In the genomic region with DNA sequence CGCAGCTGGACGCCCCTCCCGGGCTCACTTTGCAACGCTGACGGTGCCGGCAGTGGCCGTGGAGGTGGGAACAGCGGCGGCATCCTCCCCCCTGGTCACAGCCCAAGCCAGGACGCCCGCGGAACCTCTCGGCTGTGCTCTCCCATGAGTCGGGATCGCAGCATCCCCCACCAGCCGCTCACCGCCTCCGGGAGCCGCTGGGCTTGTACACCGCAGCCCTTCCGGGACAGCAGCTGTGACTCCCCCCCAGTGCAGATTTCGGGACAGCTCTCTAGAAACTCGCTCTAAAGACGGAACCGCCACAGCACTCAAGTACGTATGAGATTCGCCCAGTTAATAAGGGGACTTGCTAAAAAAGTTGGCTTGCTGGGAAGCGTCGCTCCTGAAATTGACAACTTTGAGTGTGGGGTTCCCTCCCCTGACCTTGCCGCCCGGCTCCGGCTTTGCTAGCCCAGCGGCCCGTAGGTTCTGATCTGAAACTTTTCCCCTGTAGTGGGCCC, we compare ENCODE assay signal across 2 cellular contexts.
TF ChIP-seq lines count a peak whose summit lies in the region.

No MANE protein-coding gene starts in this region.

TF ChIP-seq in GM12878, 131 proteins besides CTCF, POLR2A, EP300 and RAD21:
- TF ChIP-seq IRF4 (IDR thresholded peaks at IDR 0.05; ENCODE audit: low read depth, low read length) = no peak
- TF ChIP-seq, protein P1, sequence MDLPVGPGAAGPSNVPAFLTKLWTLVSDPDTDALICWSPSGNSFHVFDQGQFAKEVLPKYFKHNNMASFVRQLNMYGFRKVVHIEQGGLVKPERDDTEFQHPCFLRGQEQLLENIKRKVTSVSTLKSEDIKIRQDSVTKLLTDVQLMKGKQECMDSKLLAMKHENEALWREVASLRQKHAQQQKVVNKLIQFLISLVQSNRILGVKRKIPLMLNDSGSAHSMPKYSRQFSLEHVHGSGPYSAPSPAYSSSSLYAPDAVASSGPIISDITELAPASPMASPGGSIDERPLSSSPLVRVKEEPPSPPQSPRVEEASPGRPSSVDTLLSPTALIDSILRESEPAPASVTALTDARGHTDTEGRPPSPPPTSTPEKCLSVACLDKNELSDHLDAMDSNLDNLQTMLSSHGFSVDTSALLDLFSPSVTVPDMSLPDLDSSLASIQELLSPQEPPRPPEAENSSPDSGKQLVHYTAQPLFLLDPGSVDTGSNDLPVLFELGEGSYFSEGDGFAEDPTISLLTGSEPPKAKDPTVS (IDR thresholded peaks at IDR 0.05; ENCODE audit: low read depth, low read length) = no peak
- TF ChIP-seq YBX1 (IDR thresholded peaks at IDR 0.05) = no peak
- TF ChIP-seq POLR2AphosphoS2 (IDR thresholded peaks at IDR 0.05; ENCODE audit: low read depth, low read length) = no peak
- no peak for TF ChIP-seq SIX5 (IDR thresholded peaks at IDR 0.05; ENCODE audit: low read depth, low read length, severe bottlenecking)
- TF ChIP-seq TCF7 (IDR thresholded peaks at IDR 0.05; ENCODE audit: borderline replicate concordance) = no peak
- peak in 1 of 2 experiments; percentile 38; a peak in 1 of 4 replicates for TF ChIP-seq IKZF2 (IDR thresholded peaks at IDR 0.05)
- TF ChIP-seq, protein P2, sequence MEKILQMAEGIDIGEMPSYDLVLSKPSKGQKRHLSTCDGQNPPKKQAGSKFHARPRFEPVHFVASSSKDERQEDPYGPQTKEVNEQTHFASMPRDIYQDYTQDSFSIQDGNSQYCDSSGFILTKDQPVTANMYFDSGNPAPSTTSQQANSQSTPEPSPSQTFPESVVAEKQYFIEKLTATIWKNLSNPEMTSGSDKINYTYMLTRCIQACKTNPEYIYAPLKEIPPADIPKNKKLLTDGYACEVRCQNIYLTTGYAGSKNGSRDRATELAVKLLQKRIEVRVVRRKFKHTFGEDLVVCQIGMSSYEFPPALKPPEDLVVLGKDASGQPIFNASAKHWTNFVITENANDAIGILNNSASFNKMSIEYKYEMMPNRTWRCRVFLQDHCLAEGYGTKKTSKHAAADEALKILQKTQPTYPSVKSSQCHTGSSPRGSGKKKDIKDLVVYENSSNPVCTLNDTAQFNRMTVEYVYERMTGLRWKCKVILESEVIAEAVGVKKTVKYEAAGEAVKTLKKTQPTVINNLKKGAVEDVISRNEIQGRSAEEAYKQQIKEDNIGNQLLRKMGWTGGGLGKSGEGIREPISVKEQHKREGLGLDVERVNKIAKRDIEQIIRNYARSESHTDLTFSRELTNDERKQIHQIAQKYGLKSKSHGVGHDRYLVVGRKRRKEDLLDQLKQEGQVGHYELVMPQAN (conservative IDR thresholded peaks at IDR 0.05) = 0 out of 2 replicates have a peak, but pooled peaks have one; percentile 36
- 0 out of 2 replicates have a peak, but pooled peaks have one; percentile 4 for TF ChIP-seq TCF3 (IDR thresholded peaks at IDR 0.05; ENCODE audit: borderline replicate concordance, insufficient read depth, low read depth, low read length)
- TF ChIP-seq HDGF (IDR thresholded peaks at IDR 0.05) = 0 out of 2 replicates have a peak, but pooled peaks have one; percentile 14
- no peak for TF ChIP-seq FOXM1 (IDR thresholded peaks at IDR 0.05; ENCODE audit: low read depth, low read length)
- no peak for TF ChIP-seq CHD4 (IDR thresholded peaks at IDR 0.05)

TF ChIP-seq in HepG2, 621 proteins besides CTCF, POLR2A, EP300 and RAD21 (continues in another document):
- peak; percentile 44; the same call in 1 of the 2 replicates for TF ChIP-seq GZF1 (CRISPR knock-in tag; IDR thresholded peaks at IDR 0.05)
- TF ChIP-seq ZNF850 (CRISPR knock-in tag; conservative IDR thresholded peaks at IDR 0.05) = no peak
- TF ChIP-seq ZNF572 (CRISPR knock-in tag; IDR thresholded peaks at IDR 0.05) = no peak
- no peak for TF ChIP-seq KLF11 (CRISPR knock-in tag; IDR thresholded peaks at IDR 0.05)
- TF ChIP-seq CENPX (CRISPR knock-in tag; IDR thresholded peaks at IDR 0.05) = no peak
- no peak for TF ChIP-seq ZNF460 (CRISPR knock-in tag; IDR thresholded peaks at IDR 0.05; ENCODE audit: borderline replicate concordance)
- no peak for TF ChIP-seq ZNF891 (CRISPR knock-in tag; IDR thresholded peaks at IDR 0.05)
- TF ChIP-seq HMG20B (CRISPR knock-in tag; conservative IDR thresholded peaks at IDR 0.05) = no peak
- no peak for TF ChIP-seq ZNF569 (CRISPR knock-in tag; IDR thresholded peaks at IDR 0.05; ENCODE audit: borderline replicate concordance)
- no peak for TF ChIP-seq ZNF510 (CRISPR knock-in tag; IDR thresholded peaks at IDR 0.05; ENCODE audit: low read depth)
- no peak for TF ChIP-seq HES4 (CRISPR knock-in tag; IDR thresholded peaks at IDR 0.05; ENCODE audit: borderline replicate concordance)
- TF ChIP-seq, protein P3, sequence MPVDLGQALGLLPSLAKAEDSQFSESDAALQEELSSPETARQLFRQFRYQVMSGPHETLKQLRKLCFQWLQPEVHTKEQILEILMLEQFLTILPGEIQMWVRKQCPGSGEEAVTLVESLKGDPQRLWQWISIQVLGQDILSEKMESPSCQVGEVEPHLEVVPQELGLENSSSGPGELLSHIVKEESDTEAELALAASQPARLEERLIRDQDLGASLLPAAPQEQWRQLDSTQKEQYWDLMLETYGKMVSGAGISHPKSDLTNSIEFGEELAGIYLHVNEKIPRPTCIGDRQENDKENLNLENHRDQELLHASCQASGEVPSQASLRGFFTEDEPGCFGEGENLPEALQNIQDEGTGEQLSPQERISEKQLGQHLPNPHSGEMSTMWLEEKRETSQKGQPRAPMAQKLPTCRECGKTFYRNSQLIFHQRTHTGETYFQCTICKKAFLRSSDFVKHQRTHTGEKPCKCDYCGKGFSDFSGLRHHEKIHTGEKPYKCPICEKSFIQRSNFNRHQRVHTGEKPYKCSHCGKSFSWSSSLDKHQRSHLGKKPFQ (CRISPR knock-in tag; IDR thresholded peaks at IDR 0.05; ENCODE audit: insufficient replicate concordance) = peak; percentile 62
- TF ChIP-seq, protein P4, sequence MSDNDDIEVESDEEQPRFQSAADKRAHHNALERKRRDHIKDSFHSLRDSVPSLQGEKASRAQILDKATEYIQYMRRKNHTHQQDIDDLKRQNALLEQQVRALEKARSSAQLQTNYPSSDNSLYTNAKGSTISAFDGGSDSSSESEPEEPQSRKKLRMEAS (IDR thresholded peaks at IDR 0.05) = peak; percentile 6; the same call in 1 of the 2 replicates
- no peak for TF ChIP-seq SSRP1 (CRISPR knock-in tag; IDR thresholded peaks at IDR 0.05)
- TF ChIP-seq, protein P5, sequence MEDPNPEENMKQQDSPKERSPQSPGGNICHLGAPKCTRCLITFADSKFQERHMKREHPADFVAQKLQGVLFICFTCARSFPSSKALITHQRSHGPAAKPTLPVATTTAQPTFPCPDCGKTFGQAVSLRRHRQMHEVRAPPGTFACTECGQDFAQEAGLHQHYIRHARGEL (CRISPR knock-in tag; IDR thresholded peaks at IDR 0.05) = no peak
- TF ChIP-seq, protein P6, sequence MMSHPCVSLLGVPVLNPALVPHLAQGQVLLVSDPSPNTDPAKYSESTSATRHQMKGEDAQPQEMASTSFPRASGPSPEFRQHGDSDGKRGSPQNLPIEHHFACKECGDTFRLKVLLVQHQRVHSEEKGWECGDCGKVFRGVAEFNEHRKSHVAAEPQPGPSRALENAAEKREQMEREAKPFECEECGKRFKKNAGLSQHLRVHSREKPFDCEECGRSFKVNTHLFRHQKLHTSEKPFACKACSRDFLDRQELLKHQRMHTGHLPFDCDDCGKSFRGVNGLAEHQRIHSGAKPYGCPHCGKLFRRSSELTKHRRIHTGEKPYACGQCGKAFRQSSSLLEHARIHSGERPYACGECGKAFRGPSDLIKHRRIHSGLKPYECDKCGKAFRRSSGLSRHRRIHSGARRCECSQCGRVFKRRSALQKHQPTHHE (CRISPR knock-in tag; IDR thresholded peaks at IDR 0.05; ENCODE audit: borderline replicate concordance) = no peak
- TF ChIP-seq SOX6 (IDR thresholded peaks at IDR 0.05) = no peak
- no peak for TF ChIP-seq SOX6 (CRISPR knock-in tag; IDR thresholded peaks at IDR 0.05)
- TF ChIP-seq, protein P7, sequence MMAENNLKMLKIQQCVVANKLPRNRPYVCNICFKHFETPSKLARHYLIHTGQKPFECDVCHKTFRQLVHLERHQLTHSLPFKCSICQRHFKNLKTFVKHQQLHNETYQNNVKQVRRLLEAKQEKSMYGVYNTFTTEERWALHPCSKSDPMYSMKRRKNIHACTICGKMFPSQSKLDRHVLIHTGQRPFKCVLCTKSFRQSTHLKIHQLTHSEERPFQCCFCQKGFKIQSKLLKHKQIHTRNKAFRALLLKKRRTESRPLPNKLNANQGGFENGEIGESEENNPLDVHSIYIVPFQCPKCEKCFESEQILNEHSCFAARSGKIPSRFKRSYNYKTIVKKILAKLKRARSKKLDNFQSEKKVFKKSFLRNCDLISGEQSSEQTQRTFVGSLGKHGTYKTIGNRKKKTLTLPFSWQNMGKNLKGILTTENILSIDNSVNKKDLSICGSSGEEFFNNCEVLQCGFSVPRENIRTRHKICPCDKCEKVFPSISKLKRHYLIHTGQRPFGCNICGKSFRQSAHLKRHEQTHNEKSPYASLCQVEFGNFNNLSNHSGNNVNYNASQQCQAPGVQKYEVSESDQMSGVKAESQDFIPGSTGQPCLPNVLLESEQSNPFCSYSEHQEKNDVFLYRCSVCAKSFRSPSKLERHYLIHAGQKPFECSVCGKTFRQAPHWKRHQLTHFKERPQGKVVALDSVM (CRISPR knock-in tag; IDR thresholded peaks at IDR 0.05) = no peak
- TF ChIP-seq ZMYM3 (CRISPR knock-in tag; IDR thresholded peaks at IDR 0.05) = no peak
- TF ChIP-seq, protein P8, sequence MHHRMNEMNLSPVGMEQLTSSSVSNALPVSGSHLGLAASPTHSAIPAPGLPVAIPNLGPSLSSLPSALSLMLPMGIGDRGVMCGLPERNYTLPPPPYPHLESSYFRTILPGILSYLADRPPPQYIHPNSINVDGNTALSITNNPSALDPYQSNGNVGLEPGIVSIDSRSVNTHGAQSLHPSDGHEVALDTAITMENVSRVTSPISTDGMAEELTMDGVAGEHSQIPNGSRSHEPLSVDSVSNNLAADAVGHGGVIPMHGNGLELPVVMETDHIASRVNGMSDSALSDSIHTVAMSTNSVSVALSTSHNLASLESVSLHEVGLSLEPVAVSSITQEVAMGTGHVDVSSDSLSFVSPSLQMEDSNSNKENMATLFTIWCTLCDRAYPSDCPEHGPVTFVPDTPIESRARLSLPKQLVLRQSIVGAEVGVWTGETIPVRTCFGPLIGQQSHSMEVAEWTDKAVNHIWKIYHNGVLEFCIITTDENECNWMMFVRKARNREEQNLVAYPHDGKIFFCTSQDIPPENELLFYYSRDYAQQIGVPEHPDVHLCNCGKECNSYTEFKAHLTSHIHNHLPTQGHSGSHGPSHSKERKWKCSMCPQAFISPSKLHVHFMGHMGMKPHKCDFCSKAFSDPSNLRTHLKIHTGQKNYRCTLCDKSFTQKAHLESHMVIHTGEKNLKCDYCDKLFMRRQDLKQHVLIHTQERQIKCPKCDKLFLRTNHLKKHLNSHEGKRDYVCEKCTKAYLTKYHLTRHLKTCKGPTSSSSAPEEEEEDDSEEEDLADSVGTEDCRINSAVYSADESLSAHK (CRISPR knock-in tag; IDR thresholded peaks at IDR 0.05; ENCODE audit: borderline replicate concordance) = no peak
- TF ChIP-seq ZNF180 (CRISPR knock-in tag; IDR thresholded peaks at IDR 0.05; ENCODE audit: borderline replicate concordance, low read depth) = no peak
- TF ChIP-seq, protein P9, sequence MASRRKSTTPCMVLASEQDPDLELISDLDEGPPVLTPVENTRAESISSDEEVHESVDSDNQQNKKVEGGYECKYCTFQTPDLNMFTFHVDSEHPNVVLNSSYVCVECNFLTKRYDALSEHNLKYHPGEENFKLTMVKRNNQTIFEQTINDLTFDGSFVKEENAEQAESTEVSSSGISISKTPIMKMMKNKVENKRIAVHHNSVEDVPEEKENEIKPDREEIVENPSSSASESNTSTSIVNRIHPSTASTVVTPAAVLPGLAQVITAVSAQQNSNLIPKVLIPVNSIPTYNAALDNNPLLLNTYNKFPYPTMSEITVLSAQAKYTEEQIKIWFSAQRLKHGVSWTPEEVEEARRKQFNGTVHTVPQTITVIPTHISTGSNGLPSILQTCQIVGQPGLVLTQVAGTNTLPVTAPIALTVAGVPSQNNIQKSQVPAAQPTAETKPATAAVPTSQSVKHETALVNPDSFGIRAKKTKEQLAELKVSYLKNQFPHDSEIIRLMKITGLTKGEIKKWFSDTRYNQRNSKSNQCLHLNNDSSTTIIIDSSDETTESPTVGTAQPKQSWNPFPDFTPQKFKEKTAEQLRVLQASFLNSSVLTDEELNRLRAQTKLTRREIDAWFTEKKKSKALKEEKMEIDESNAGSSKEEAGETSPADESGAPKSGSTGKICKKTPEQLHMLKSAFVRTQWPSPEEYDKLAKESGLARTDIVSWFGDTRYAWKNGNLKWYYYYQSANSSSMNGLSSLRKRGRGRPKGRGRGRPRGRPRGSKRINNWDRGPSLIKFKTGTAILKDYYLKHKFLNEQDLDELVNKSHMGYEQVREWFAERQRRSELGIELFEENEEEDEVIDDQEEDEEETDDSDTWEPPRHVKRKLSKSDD (CRISPR knock-in tag; IDR thresholded peaks at IDR 0.05; ENCODE audit: low read depth) = no peak
- TF ChIP-seq CHCHD3 (CRISPR knock-in tag; IDR thresholded peaks at IDR 0.05) = no peak
- TF ChIP-seq ZNF34 (CRISPR knock-in tag; IDR thresholded peaks at IDR 0.05; ENCODE audit: borderline replicate concordance) = no peak
- TF ChIP-seq ZSCAN25 (CRISPR knock-in tag; IDR thresholded peaks at IDR 0.05) = no peak
- TF ChIP-seq HOXA9 (CRISPR knock-in tag; IDR thresholded peaks at IDR 0.05; ENCODE audit: borderline replicate concordance) = no peak
- no peak for TF ChIP-seq TBP (CRISPR knock-in tag; IDR thresholded peaks at IDR 0.05)
- no peak for TF ChIP-seq ZNF598 (CRISPR knock-in tag; IDR thresholded peaks at IDR 0.05; ENCODE audit: borderline replicate concordance)
- TF ChIP-seq, protein P10, sequence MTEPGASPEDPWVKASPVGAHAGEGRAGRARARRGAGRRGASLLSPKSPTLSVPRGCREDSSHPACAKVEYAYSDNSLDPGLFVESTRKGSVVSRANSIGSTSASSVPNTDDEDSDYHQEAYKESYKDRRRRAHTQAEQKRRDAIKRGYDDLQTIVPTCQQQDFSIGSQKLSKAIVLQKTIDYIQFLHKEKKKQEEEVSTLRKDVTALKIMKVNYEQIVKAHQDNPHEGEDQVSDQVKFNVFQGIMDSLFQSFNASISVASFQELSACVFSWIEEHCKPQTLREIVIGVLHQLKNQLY (CRISPR knock-in tag; IDR thresholded peaks at IDR 0.05) = no peak
- TF ChIP-seq ZSCAN22 (CRISPR knock-in tag; IDR thresholded peaks at IDR 0.05) = no peak
- TF ChIP-seq, protein P11, sequence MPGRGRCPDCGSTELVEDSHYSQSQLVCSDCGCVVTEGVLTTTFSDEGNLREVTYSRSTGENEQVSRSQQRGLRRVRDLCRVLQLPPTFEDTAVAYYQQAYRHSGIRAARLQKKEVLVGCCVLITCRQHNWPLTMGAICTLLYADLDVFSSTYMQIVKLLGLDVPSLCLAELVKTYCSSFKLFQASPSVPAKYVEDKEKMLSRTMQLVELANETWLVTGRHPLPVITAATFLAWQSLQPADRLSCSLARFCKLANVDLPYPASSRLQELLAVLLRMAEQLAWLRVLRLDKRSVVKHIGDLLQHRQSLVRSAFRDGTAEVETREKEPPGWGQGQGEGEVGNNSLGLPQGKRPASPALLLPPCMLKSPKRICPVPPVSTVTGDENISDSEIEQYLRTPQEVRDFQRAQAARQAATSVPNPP (CRISPR knock-in tag; IDR thresholded peaks at IDR 0.05) = no peak
- TF ChIP-seq ZNF780A (CRISPR knock-in tag; IDR thresholded peaks at IDR 0.05) = no peak
- TF ChIP-seq PAX8 (CRISPR knock-in tag; IDR thresholded peaks at IDR 0.05; ENCODE audit: borderline replicate concordance) = no peak; the same call in 1 of the 2 replicates
- TF ChIP-seq FLYWCH1 (CRISPR knock-in tag; IDR thresholded peaks at IDR 0.05) = no peak
- no peak; the same call in 1 of the 2 replicates for TF ChIP-seq MEF2D (CRISPR knock-in tag; IDR thresholded peaks at IDR 0.05)
- TF ChIP-seq HNRNPUL1 (IDR thresholded peaks at IDR 0.05; ENCODE audit: low read depth, low read length) = no peak
- TF ChIP-seq SALL1 (CRISPR knock-in tag; IDR thresholded peaks at IDR 0.05) = no peak
- no peak for TF ChIP-seq ZNF616 (CRISPR knock-in tag; IDR thresholded peaks at IDR 0.05; ENCODE audit: low read depth)
- TF ChIP-seq MED13 (CRISPR knock-in tag; IDR thresholded peaks at IDR 0.05) = no peak
- 0 out of 2 replicates have a peak, but pooled peaks have one; percentile 45 for TF ChIP-seq ZNF292 (CRISPR knock-in tag; IDR thresholded peaks at IDR 0.05; ENCODE audit: borderline replicate concordance, low read depth)
- peak; percentile 18; the same call in 1 of the 2 replicates for TF ChIP-seq EZH2 (conservative IDR thresholded peaks at IDR 0.05; ENCODE audit: low read depth, low read length)
